Comparison of ENCODE assay signal across 14 cellular contexts in genomic region chr11:43802509-43802908, GRCh38.
DNase-seq lines count a peak whose midpoint lies in the region; ATAC-seq and TF ChIP-seq lines count a peak whose summit lies in the region.
"Had no signal": no experiment of that assay in that cellular context is flagged by ENCODE, and none has a peak within 500 bp of the region (broad histone marks: within the 10 kb centered on the region; RNA-seq: fewer than 3 reads in every experiment).

No MANE protein-coding gene starts in this region.

- H3K9me3 ChIP-seq in OCI-LY3 (ENCODE audit: insufficient read depth, low read length) (no peaks in the 10 kb centered on the region), left lung (no peaks in the 10 kb centered on the region)
- H3K9me3 ChIP-seq: right atrium auricular region had no signal

- H3K27ac Mint-ChIP-seq in stimulated activated naive CD8-positive, alpha-beta T cell treated with anti-CD3 and anti-CD28 coated beads, Interleukin-15, amount 100 ng/mL, for 72 hours: no peak overlapping the region
- H3K27ac Mint-ChIP-seq: CD4-positive, alpha-beta T cell; effector memory CD8-positive, alpha-beta T cell had no signal

- peaks cover 68% of the 10 kb centered on the region for H3K36me3 ChIP-seq in OCI-LY3 (replicated peaks; ENCODE audit: low read depth, low read length)
- H3K36me3 ChIP-seq in left lung: peaks cover 0 to 25% of the 10 kb centered on the region in 2 donors

- H3K4me3 ChIP-seq in GM12875 (ENCODE audit: low read depth, low read length) (no peak overlapping the region), OCI-LY3 (ENCODE audit: low read length) (no peak overlapping the region), left lung (no peak overlapping the region)
- H3K4me3 ChIP-seq: right atrium auricular region had no signal

- ATAC-seq in left lung: no peak
- no peak for ATAC-seq in stimulated activated naive CD8-positive, alpha-beta T cell treated with anti-CD3 and anti-CD28 coated beads, Interleukin-15, amount 100 ng/mL, for 72 hours
- ATAC-seq: effector memory CD8-positive, alpha-beta T cell; left ventricle myocardium superior had no signal

- peaks cover 17% of the 10 kb centered on the region for H3K4me1 ChIP-seq in OCI-LY3 (ENCODE audit: low read length)
- no peaks in the 10 kb centered on the region for H3K4me1 ChIP-seq in left lung
- H3K4me1 ChIP-seq: right atrium auricular region had no signal

- H3K9ac ChIP-seq in OCI-LY3 (ENCODE audit: low read length): no peak overlapping the region

- intact Hi-C loops in left lung (cut with DNase I): no loop called here

- peaks cover 6% of the 10 kb centered on the region; the same call in 1 of the 2 replicates for H3K79me2 ChIP-seq in OCI-LY3 (ENCODE audit: low read length)

- no peak for TF ChIP-seq POLR2A in erythroblast (IDR thresholded peaks at IDR 0.05; ENCODE audit: low read length)

- H4K20me1 ChIP-seq in OCI-LY3 (ENCODE audit: insufficient read depth, low read length): peaks cover 5% of the 10 kb centered on the region; the same call in 1 of the 2 replicates

- H3K27ac ChIP-seq in 22Rv1: no peak overlapping the region
- no peak overlapping the region for H3K27ac ChIP-seq in OCI-LY3 (ENCODE audit: low read length)
- H3K27ac ChIP-seq in left lung: no peak overlapping the region
- H3K27ac ChIP-seq: right atrium auricular region had no signal

- H2AFZ ChIP-seq in OCI-LY3 (ENCODE audit: low read depth, low read length): no peak overlapping the region

- TF ChIP-seq CTCF in 22Rv1 (IDR thresholded peaks at IDR 0.05) (peak; percentile 44), GM12875 (IDR thresholded peaks at IDR 0.05; ENCODE audit: borderline replicate concordance, insufficient read depth, low read depth, low read length) (peak; percentile 9; the same call in 1 of the 2 replicates), OCI-LY3 (IDR thresholded peaks at IDR 0.05; ENCODE audit: low read depth, low read length) (peak; percentile 37; the same call in 1 of the 2 replicates), left lung (IDR thresholded peaks at IDR 0.05) (no peak)

- H3K4me2 ChIP-seq in OCI-LY3 (ENCODE audit: low read length): no peak overlapping the region

- DNase-seq in erythroblast (lab: John Stamatoyannopoulos, UW): peak; percentile 12 to 32
- DNase-seq in DMS53 (lab: John Stamatoyannopoulos, UW): no peak
- no peak for DNase-seq in LoVo (ENCODE audit: low spot score)
- no peak for DNase-seq in left lung
- no peak for DNase-seq in stimulated activated naive CD8-positive, alpha-beta T cell treated with anti-CD3 and anti-CD28 coated beads, Interleukin-15, amount 100 ng/mL, for 72 hours
- DNase-seq: activated gamma-delta T cell treated with Interleukin-2 at 50 U/mL for 16 hours; CD4-positive, alpha-beta T cell; effector memory CD8-positive, alpha-beta T cell; left ventricle myocardium superior; NCI-H526 had no signal

- no peaks in the 10 kb centered on the region for H3K4me1 Mint-ChIP-seq in stimulated activated naive CD8-positive, alpha-beta T cell treated with anti-CD3 and anti-CD28 coated beads, Interleukin-15, amount 100 ng/mL, for 72 hours

- H3K27me3 ChIP-seq in OCI-LY3 (ENCODE audit: low read depth, low read length) (no peaks in the 10 kb centered on the region), left lung (no peaks in the 10 kb centered on the region)
- H3K27me3 ChIP-seq: right atrium auricular region had no signal

- H3K27me3 Mint-ChIP-seq in stimulated activated naive CD8-positive, alpha-beta T cell treated with anti-CD3 and anti-CD28 coated beads, Interleukin-15, amount 100 ng/mL, for 72 hours: no peaks in the 10 kb centered on the region
- H3K27me3 Mint-ChIP-seq: CD4-positive, alpha-beta T cell; effector memory CD8-positive, alpha-beta T cell had no signal

- H3K9me3 Mint-ChIP-seq in stimulated activated naive CD8-positive, alpha-beta T cell treated with anti-CD3 and anti-CD28 coated beads, Interleukin-15, amount 100 ng/mL, for 72 hours: peaks cover 8 to 9% of the 10 kb centered on the region in 2 donors
- H3K9me3 Mint-ChIP-seq: effector memory CD8-positive, alpha-beta T cell had no signal

- no peak overlapping the region for H3K4me3 Mint-ChIP-seq in stimulated activated naive CD8-positive, alpha-beta T cell treated with anti-CD3 and anti-CD28 coated beads, Interleukin-15, amount 100 ng/mL, for 72 hours
- H3K4me3 Mint-ChIP-seq: CD4-positive, alpha-beta T cell; effector memory CD8-positive, alpha-beta T cell had no signal

Comparison
In these comparisons a context has a peak if more than half of its experiments do, and no peak if none do; other contexts are left out.
1. CTCF ChIP-seq: peak in 22Rv1 (single experiment), GM12875 (single experiment) and OCI-LY3 (single experiment); none in left lung (0 of 2).
2. DNase-seq: peak in erythroblast (2 of 2); none in DMS53 (single experiment), LoVo (single experiment), left lung (0 of 2) and stimulated activated naive CD8-positive, alpha-beta T cell treated with anti-CD3 and anti-CD28 coated beads, Interleukin-15, amount 100 ng/mL, for 72 hours (0 of 2).